Comparison of ENCODE assay signal across 8 cellular contexts in the genomic region with DNA sequence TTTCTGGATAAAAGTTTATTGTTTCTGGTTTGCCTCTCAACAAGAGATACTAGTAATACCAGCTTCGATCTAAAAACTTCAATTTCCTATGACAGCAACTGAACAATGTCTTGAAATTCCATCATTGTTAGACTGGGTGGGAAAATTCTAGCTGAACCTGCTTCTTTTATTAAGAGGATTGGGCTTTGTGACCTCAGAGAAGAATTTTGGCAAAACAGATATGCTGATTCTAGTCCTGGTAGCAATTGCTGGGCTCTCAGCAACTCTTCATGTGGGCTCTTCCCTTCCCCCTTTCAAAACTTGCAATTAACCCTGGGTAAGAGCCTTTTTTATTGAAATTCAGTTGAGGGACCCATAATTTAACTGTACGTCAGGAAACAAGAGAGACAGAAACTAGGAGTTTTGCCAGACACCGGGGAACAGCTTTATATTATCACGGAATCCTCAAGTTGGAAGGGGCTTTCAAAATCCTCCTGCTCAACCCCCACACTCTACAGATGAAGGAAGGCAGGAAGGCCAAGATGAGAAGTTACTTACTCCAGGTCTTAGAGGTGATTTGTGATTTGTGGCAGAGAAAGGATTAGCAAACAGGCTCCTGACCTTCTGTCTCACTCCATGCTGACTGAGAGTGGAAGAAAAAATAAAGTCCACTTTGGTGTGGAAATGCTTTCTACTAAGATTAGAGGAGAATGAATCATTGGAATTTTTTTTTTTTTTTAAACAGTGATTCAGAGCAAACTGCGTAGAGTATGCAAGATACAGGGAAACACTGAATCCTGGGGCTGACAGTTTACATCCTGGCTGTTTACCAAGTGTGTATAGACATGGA.
A peak's percentile ranks its signal among the peaks of the same experiment; 100 is the strongest.
DNase-seq lines count a peak whose midpoint lies in the region; ATAC-seq and TF ChIP-seq lines count a peak whose summit lies in the region.

No MANE protein-coding gene starts in this region.

- H3K27ac Mint-ChIP-seq in CD8-positive, alpha-beta T cell, result peak overlapping the region; percentile 29
- H3K27ac Mint-ChIP-seq in effector memory CD8-positive, alpha-beta T cell, result peak overlapping the region; percentile 88 to 95

- ATAC-seq in CD8-positive, alpha-beta T cell, result no peak
- no peak for ATAC-seq in effector memory CD8-positive, alpha-beta T cell (replicated peaks)
- ATAC-seq in HG02938 (IDR thresholded peaks at IDR 0.05; ENCODE audit: unreplicated experiment), result no peak
- ATAC-seq in GM18870 (IDR thresholded peaks at IDR 0.05; ENCODE audit: unreplicated experiment), result no peak
- ATAC-seq in GM19023 (IDR thresholded peaks at IDR 0.05; ENCODE audit: unreplicated experiment), result no peak

- H3K36me3 Mint-ChIP-seq in CD8-positive, alpha-beta T cell, result no peaks in the 10 kb centered on the region
- peaks cover 6% of the 10 kb centered on the region for H3K36me3 Mint-ChIP-seq in effector memory CD8-positive, alpha-beta T cell (ENCODE audit: insufficient read depth)

- no peaks in the 10 kb centered on the region for H3K9me3 ChIP-seq in CD8-positive, alpha-beta T cell (ENCODE audit: low read length)
- no peaks in the 10 kb centered on the region for H3K9me3 ChIP-seq in neuron (ENCODE audit: low read length)

- no peaks in the 10 kb centered on the region for H3K9me3 Mint-ChIP-seq in CD8-positive, alpha-beta T cell
- H3K9me3 Mint-ChIP-seq in effector memory CD8-positive, alpha-beta T cell, result no peaks in the 10 kb centered on the region

- no peak overlapping the region for H3K4me3 Mint-ChIP-seq in CD8-positive, alpha-beta T cell
- H3K4me3 Mint-ChIP-seq in effector memory CD8-positive, alpha-beta T cell, result no peak overlapping the region

- peak overlapping the region; percentile 52 for H2AFZ ChIP-seq in neuron (ENCODE audit: low read depth, low read length)

- no peak for TF ChIP-seq CTCF in CD8-positive, alpha-beta T cell (IDR thresholded peaks at IDR 0.05)

- intact Hi-C loops in CD8-positive, alpha-beta T cell (cut with DNase I, micrococcal nuclease), result loop anchor here (2.0 to 5.0 kb wide), 2 partner anchors 87 to 1805 kb away; a partner anchor contains a TSS

- H3K27ac ChIP-seq in CD8-positive, alpha-beta T cell (ENCODE audit: low read depth, low read length), result no peak overlapping the region

- peaks cover 36% of the 10 kb centered on the region for H3K4me1 ChIP-seq in CD8-positive, alpha-beta T cell (ENCODE audit: insufficient read depth, low read length)
- peaks cover 36% of the 10 kb centered on the region for H3K4me1 ChIP-seq in neuron (ENCODE audit: insufficient read depth, low read length)

- peaks cover 50% of the 10 kb centered on the region for H3K4me1 Mint-ChIP-seq in CD8-positive, alpha-beta T cell (ENCODE audit: low read depth)
- H3K4me1 Mint-ChIP-seq in effector memory CD8-positive, alpha-beta T cell (ENCODE audit: low read depth in 2 of 2), result peaks cover 41 to 51% of the 10 kb centered on the region in 2 donors

- POLR2A ChIA-PET in CD8-positive, alpha-beta T cell (lab: Charles Lee), result no interaction called here

- CTCF ChIA-PET in CD8-positive, alpha-beta T cell (lab: Charles Lee), result interaction anchor here (1.0 to 3.3 kb wide), 3 partner anchors 37 to 405 kb away, joined by 3 to 11 read pairs (median 3); no protein-coding TSS in a partner anchor

- no peaks in the 10 kb centered on the region for H3K27me3 ChIP-seq in CD8-positive, alpha-beta T cell (ENCODE audit: insufficient read depth, low read length)
- H3K27me3 ChIP-seq in neuron (ENCODE audit: insufficient read depth, low read length), result no peaks in the 10 kb centered on the region

- no peak for DNase-seq in CD8-positive, alpha-beta T cell
- peak; percentile 71 for DNase-seq in NCI-H2227 (lab: John Stamatoyannopoulos, UW; ENCODE audit: unreplicated experiment)
- no peak for DNase-seq in effector memory CD8-positive, alpha-beta T cell
- DNase-seq in effector CD4-positive, alpha-beta T cell, result no peak

- no peak overlapping the region for H3K4me3 ChIP-seq in CD8-positive, alpha-beta T cell (ENCODE audit: low read depth, low read length)
- H3K4me3 ChIP-seq in neuron (ENCODE audit: low read length), result no peak overlapping the region

- no peaks in the 10 kb centered on the region for H3K27me3 Mint-ChIP-seq in CD8-positive, alpha-beta T cell (ENCODE audit: low read depth)
- no peaks in the 10 kb centered on the region for H3K27me3 Mint-ChIP-seq in effector memory CD8-positive, alpha-beta T cell

- no peaks in the 10 kb centered on the region for H3K36me3 ChIP-seq in CD8-positive, alpha-beta T cell (ENCODE audit: insufficient read depth, low read length)
- H3K36me3 ChIP-seq in neuron (ENCODE audit: insufficient read depth, low read length), result no peaks in the 10 kb centered on the region
